In the genomic region with DNA sequence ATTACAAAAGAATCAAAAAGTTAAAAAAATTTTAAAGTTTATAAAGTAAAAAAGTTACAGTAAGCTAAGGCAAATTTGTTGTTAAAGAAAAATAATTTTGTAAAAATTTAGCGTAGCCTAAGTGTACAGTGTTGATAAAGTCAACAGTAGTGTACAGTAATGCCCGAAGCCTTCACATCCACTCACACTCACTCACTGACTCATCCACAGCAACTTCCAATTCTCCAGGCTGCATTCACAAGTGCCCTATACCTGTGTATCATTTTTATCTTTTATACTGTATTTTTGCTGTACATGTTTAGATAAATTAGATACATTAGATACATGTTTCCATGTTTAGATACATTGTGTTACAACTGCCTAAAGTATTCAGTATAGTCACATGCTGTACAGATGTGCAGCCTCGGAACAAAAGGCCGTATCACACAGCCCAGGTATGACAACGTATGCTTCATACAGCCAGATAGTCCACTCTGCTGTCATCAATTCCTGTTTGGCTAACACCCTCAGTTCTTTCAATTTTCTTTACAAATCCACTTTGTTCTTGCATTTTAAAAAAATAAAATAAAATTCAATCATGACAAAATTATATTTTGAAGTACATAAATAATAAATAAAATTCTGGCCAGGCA, we compare ENCODE assay signal across 14 cellular contexts.
"Had no signal": no experiment of that assay in that cellular context is flagged by ENCODE, and none has a peak within 500 bp of the region (broad histone marks: within the 10 kb centered on the region; RNA-seq: fewer than 3 reads in every experiment).

No MANE protein-coding gene starts in this region.

- H3K27ac ChIP-seq: dorsolateral prefrontal cortex, gastroesophageal sphincter, left ventricle myocardium inferior, upper lobe of right lung had no signal

- DNase-seq: activated B cell treated with CpG ODN at 0.5 μM for 24 hours; activated CD4-positive, alpha-beta T cell treated with anti-CD3 and anti-CD28 coated beads, Interleukin-2, amount 10 ng/mL, durations not matched to agents 7 days and 5 days; activated CD8-positive, alpha-beta memory T cell treated with anti-CD3 and anti-CD28 coated beads for 24 hours; activated T-cell treated with anti-CD3 and anti-CD28 coated beads for 4 hours; dorsolateral prefrontal cortex; left ventricle myocardium inferior; mesendoderm; stimulated activated CD4-positive, alpha-beta T cell treated with anti-CD3 and anti-CD28 coated beads, Interleukin-4, amount 100 ng/mL, for 24 hours; T-helper 17 cell; upper lobe of right lung had no signal

- FAIRE-seq: keratinocyte had no signal

- H3K9me3 ChIP-seq: gastroesophageal sphincter, left ventricle myocardium inferior, upper lobe of right lung had no signal

- H3K27me3 ChIP-seq: dorsolateral prefrontal cortex, gastroesophageal sphincter, upper lobe of right lung had no signal

- H3K4me3 ChIP-seq: dorsolateral prefrontal cortex, gastroesophageal sphincter, left ventricle myocardium inferior, upper lobe of right lung had no signal

- H3K4me1 ChIP-seq: upper lobe of right lung had no signal

- H3K36me3 ChIP-seq: gastroesophageal sphincter, left ventricle myocardium inferior, upper lobe of right lung had no signal

- ATAC-seq: activated T-helper 17 cell treated with anti-CD3 and anti-CD28 coated beads, Interleukin-2, amount 50 U/mL, for 72 hours; gastroesophageal sphincter; sciatic nerve; T-helper 17 cell; upper lobe of right lung had no signal
